8 cellular contexts compared by ENCODE assay signal in the genomic region with DNA sequence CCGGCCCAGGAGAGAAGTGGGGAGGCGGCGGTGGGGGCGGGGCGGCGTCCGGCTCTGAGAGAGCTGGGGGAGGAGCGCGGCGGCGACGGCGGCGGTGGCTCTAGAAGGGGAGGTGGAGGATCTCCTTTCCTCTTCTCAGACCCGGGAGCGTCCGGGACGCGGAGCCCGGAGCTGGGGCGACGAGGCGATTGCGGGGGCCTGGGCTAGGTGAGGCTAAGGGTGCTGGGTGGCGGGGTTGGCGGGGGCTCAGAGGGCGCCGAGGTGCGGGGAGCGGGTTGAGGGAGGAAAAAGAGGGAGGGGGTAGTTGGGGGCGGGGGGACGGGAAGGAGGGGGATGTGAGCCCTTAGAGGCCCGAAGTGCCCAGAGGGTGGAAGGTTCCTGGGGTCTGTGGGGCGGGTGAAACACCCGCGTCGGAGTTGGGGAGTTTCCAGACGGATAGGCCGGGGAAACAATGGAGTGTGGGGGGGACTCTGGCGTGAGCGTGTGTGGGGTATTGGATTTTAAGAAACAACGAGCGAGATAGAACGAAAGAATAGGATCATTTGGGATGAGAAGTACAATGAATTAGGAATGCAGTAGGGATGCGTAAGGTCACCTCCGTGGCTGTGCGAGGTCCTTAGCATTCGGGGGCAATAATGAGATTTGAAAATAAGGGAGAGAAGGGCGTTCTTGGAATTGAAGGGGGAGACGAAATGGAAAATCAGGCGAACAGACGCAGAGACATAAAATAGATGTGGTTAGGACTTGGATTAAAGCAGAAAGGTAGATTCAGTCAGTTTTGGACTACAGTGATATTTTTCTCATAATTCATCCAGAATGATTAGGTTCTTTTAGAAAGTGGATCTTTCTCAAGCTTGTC. TPM values are rescaled to one million over a fixed set of nuclear protein-coding genes. Genes with fewer than 3 reads are reported as not detected.
DNase-seq lines count a peak whose midpoint lies in the region; FAIRE-seq and TF ChIP-seq lines count a peak whose summit lies in the region.

A gene (plus strand): TSS at position 82 of the 859 bp plus-strand sequence. CDS start 93,551 bp downstream, outside the sequence.

- peak within 1 kb of the TSS; percentile 96 for H3K4me2 ChIP-seq in fibroblast of lung (ENCODE audit: extremely low read depth, insufficient read depth, low read length)

- no peaks in the 10 kb centered on the region for H3K9me3 Mint-ChIP-seq in Caco-2 (ENCODE audit: unreplicated experiment)
- no peaks in the 10 kb centered on the region for H3K9me3 Mint-ChIP-seq in T-helper 1 cell treated with Interleukin-12 subunit alpha and Interleukin-12 subunit beta and Interleukin-4 antibody, amounts not matched to agents 30 μg/mL and 1 μg/mL, for 36 hours
- H3K9me3 Mint-ChIP-seq in neural crest cell: no peaks in the 10 kb centered on the region

- peaks cover 17% of the 10 kb centered on the region for H3K4me1 ChIP-seq in Caco-2
- peaks cover 6% of the 10 kb centered on the region for H3K4me1 ChIP-seq in fibroblast of lung (ENCODE audit: control insufficient read depth, extremely low read depth, insufficient read depth, low read length)

- peak in 1 of 2 experiments; percentile 99 for DNase-seq in Caco-2
- DNase-seq in HFF-Myc (ENCODE audit: extremely low read depth, low read depth): no peak
- DNase-seq in fibroblast of lung (ENCODE audit: low read depth in 2 of 2): peak in 1 of 2 donors; percentile 25
- DNase-seq in neural crest cell (ENCODE audit: low read depth, low spot score): peak; percentile 99
- DNase-seq in D341Med (ENCODE audit: low spot score): no peak
- no peak for DNase-seq in HK-2 (ENCODE audit: unreplicated experiment)
- no peak for DNase-seq in HTR-8/SVneo (ENCODE audit: insufficient read length, low spot score)

- H3K79me2 ChIP-seq in fibroblast of lung (ENCODE audit: control insufficient read depth, insufficient read depth, low read length): peaks cover 47% of the 10 kb centered on the region

- no peaks in the 10 kb centered on the region for H3K27me3 ChIP-seq in Caco-2 (replicated peaks; ENCODE audit: control insufficient read depth, insufficient read depth, low read length)
- no peaks in the 10 kb centered on the region for H3K27me3 ChIP-seq in fibroblast of lung (ENCODE audit: control insufficient read depth, insufficient read depth, low read length)

- FAIRE-seq in HTR-8/SVneo (lab: Jason Lieb, UNC): no peak

- H3K4me1 Mint-ChIP-seq in Caco-2 (ENCODE audit: low read depth, unreplicated experiment) (no peaks in the 10 kb centered on the region), neural crest cell (peaks cover 30% of the 10 kb centered on the region)
- peaks cover 32% of the 10 kb centered on the region for H3K4me1 Mint-ChIP-seq in T-helper 1 cell treated with Interleukin-12 subunit alpha and Interleukin-12 subunit beta and Interleukin-4 antibody, amounts not matched to agents 30 μg/mL and 1 μg/mL, for 36 hours (ENCODE audit: low read depth)

- H3K9me3 ChIP-seq in Caco-2 (no peaks in the 10 kb centered on the region), fibroblast of lung (ENCODE audit: control insufficient read depth, insufficient read depth, low read depth, low read length) (no peaks in the 10 kb centered on the region)

- H3K36me3 ChIP-seq in Caco-2 (ENCODE audit: control insufficient read depth, insufficient read depth, low read length): peaks cover under 1% of the 10 kb centered on the region
- peaks cover 1% of the 10 kb centered on the region for H3K36me3 ChIP-seq in fibroblast of lung (ENCODE audit: control insufficient read depth, insufficient read depth, low read length)

- peak within 1 kb of the TSS; percentile 82 for H3K27ac ChIP-seq in fibroblast of lung (ENCODE audit: insufficient read depth, low read length)

- H3K9ac ChIP-seq in fibroblast of lung (ENCODE audit: insufficient read depth, low read length): peak within 1 kb of the TSS; percentile 96

- no TSS peak for BruUV-seq in Caco-2 (replicated peaks; lab: Mats Ljungman, UMichigan)

- CTCF ChIA-PET in Caco-2 (lab: Charles Lee): interaction anchor here (0.5 to 2.4 kb wide), 22 partner anchors 9 to 614 kb away, joined by 3 to 46 read pairs (median 8); a partner anchor contains a TSS

- no peaks in the 10 kb centered on the region for H4K20me1 ChIP-seq in fibroblast of lung (ENCODE audit: control insufficient read depth, extremely low read depth, insufficient read depth, low read length)

- H2AFZ ChIP-seq in fibroblast of lung (ENCODE audit: low read length): peak within 1 kb of the TSS; percentile 90

- H3K27ac Mint-ChIP-seq in Caco-2 (ENCODE audit: unreplicated experiment): peak within 1 kb of the TSS; percentile 38
- H3K27ac Mint-ChIP-seq in T-helper 1 cell treated with Interleukin-12 subunit alpha and Interleukin-12 subunit beta and Interleukin-4 antibody, amounts not matched to agents 30 μg/mL and 1 μg/mL, for 36 hours: peak within 1 kb of the TSS; percentile 92
- H3K27ac Mint-ChIP-seq in neural crest cell (ENCODE audit: unreplicated experiment): peak within 1 kb of the TSS; percentile 99

- POLR2A ChIA-PET in Caco-2 (lab: Charles Lee): interaction anchor here (0.6 to 2.3 kb wide), 30 partner anchors 8 to 374 kb away, joined by 3 to 31 read pairs (median 6); a partner anchor contains a TSS

- H3K4me3 Mint-ChIP-seq in Caco-2 (ENCODE audit: unreplicated experiment) (peak within 1 kb of the TSS; percentile 75), neural crest cell (peak within 1 kb of the TSS; percentile 92)
- H3K4me3 Mint-ChIP-seq in T-helper 1 cell treated with Interleukin-12 subunit alpha and Interleukin-12 subunit beta and Interleukin-4 antibody, amounts not matched to agents 30 μg/mL and 1 μg/mL, for 36 hours: peak within 1 kb of the TSS; percentile 81

- no peaks in the 10 kb centered on the region for H3K27me3 Mint-ChIP-seq in Caco-2 (ENCODE audit: insufficient read depth, unreplicated experiment)
- H3K27me3 Mint-ChIP-seq in T-helper 1 cell treated with Interleukin-12 subunit alpha and Interleukin-12 subunit beta and Interleukin-4 antibody, amounts not matched to agents 30 μg/mL and 1 μg/mL, for 36 hours (ENCODE audit: low read depth): no peaks in the 10 kb centered on the region
- H3K27me3 Mint-ChIP-seq in neural crest cell (ENCODE audit: low read depth): no peaks in the 10 kb centered on the region

- H3K36me3 Mint-ChIP-seq in Caco-2 (ENCODE audit: insufficient read depth, unreplicated experiment) (peaks cover 21% of the 10 kb centered on the region), neural crest cell (ENCODE audit: low read depth) (peaks cover under 1% of the 10 kb centered on the region)
- peaks cover 3% of the 10 kb centered on the region for H3K36me3 Mint-ChIP-seq in T-helper 1 cell treated with Interleukin-12 subunit alpha and Interleukin-12 subunit beta and Interleukin-4 antibody, amounts not matched to agents 30 μg/mL and 1 μg/mL, for 36 hours (ENCODE audit: low read depth)

- H3K4me3 ChIP-seq in Caco-2 (ENCODE audit: low read depth, low read length): peak within 1 kb of the TSS; percentile 88
- peak within 1 kb of the TSS; percentile 70 for H3K4me3 ChIP-seq in HFF-Myc (replicated peaks; ENCODE audit: low read depth, low read length)
- peak within 1 kb of the TSS; percentile 70 to 97 (median 89) for H3K4me3 ChIP-seq in fibroblast of lung (replicated peaks in 1 of 4; ENCODE audit: control extremely low read depth in 1 of 4, insufficient read depth in 1 of 4, low read depth in 3 of 4, low read length in 4 of 4)

- intact Hi-C loops in Caco-2 (cut with micrococcal nuclease; ENCODE audit: unreplicated experiment): loop anchor here (2.0 kb wide), 1 partner anchor 53 kb away; no protein-coding TSS in a partner anchor

- TF ChIP-seq CTCF in Caco-2 (IDR thresholded peaks at IDR 0.05; ENCODE audit: insufficient read depth in 1 of 2, low read depth in 1 of 2, low read length in 1 of 2, severe bottlenecking in 1 of 2, unreplicated experiment in 1 of 2) (no peak), HFF-Myc (IDR thresholded peaks at IDR 0.05; ENCODE audit: low read depth, low read length, missing control alignments) (no peak), fibroblast of lung (conservative IDR thresholded peaks at IDR 0.05 in 1 of 2, IDR thresholded peaks at IDR 0.05 in 1 of 2; ENCODE audit: low read depth in 1 of 2, low read length in 2 of 2) (no peak), neural crest cell (conservative IDR thresholded peaks at IDR 0.05) (no peak)

RNA-seq across cellular contexts. Expression of the gene that starts here (rescaled TPM):
- total RNA-seq in Caco-2 (2022) (43.1 and 48.9 TPM in 2 replicates), fibroblast of lung (14.1 and 22.1 TPM in 2 replicates), neural crest cell (45.2 and 45.7 TPM in 2 replicates)
- polyA plus RNA-seq in fibroblast of lung: 33.2 and 43.6 TPM in 2 replicates
- polyA plus RNA-seq in fibroblast of lung (2012): 22.5 and 23.7 TPM in 2 replicates
- 41.3 and 84.8 TPM in 2 replicates for polyA minus RNA-seq in fibroblast of lung (ENCODE audit: low replicate concordance)

Comparison
In these comparisons a context has a peak if more than half of its experiments do, and no peak if none do; other contexts are left out.
1. H3K27ac Mint-ChIP-seq: peak in every context shown above with its lines; median percentile 99 in neural crest cell; 92 in T-helper 1 cell treated with Interleukin-12 subunit alpha and Interleukin-12 subunit beta and Interleukin-4 antibody, amounts not matched to agents 30 μg/mL and 1 μg/mL, for 36 hours; 38 in Caco-2.